Comparison of ENCODE assay signal across 16 cellular contexts in genomic region chr1:223665592-223666312, GRCh38. TPM values are rescaled to one million over a fixed set of nuclear protein-coding genes. Genes with fewer than 3 reads are reported as not detected.
DNase-seq lines count a peak whose midpoint lies in the region; ATAC-seq, FAIRE-seq and TF ChIP-seq lines count a peak whose summit lies in the region.
"Had no signal": no experiment of that assay in that cellular context is flagged by ENCODE, and none has a peak within 500 bp of the region (broad histone marks: within the 10 kb centered on the region; RNA-seq: fewer than 3 reads in every experiment).

TSS of gene CAPN8 (minus strand) at chr1:223665701. CDS start at chr1:223665646, 55 bp downstream.

- no peak within 1 kb of the TSS for H3K4me3 ChIP-seq in body of pancreas
- peak within 1 kb of the TSS in 1 of 2 donors; percentile 27 for H3K4me3 ChIP-seq in left lung
- H3K4me3 ChIP-seq in BE2C (ENCODE audit: low read depth, low read length), result no peak within 1 kb of the TSS
- H3K4me3 ChIP-seq: ascending aorta had no signal

- peak within 1 kb of the TSS in 1 of 4 donors; percentile 68 for H3K27ac ChIP-seq in body of pancreas
- H3K27ac ChIP-seq in left lung, result peak within 1 kb of the TSS; percentile 20 to 39
- H3K27ac ChIP-seq: 22Rv1, ascending aorta had no signal

- peak; percentile 67 for ATAC-seq in body of pancreas
- ATAC-seq in left lung, result peak; percentile 84
- ATAC-seq: stimulated activated memory B cell treated with anti-CD40 and anti-IgM and Interleukin-4, amounts not matched to agents 10 μg/mL and 1 μg/mL and 100 μg/mL, for 72 hours had no signal

- WGBS in body of pancreas, 2 donors, result 57 to 82% methylated on average over 6 of the region's 6 CpGs

- intact Hi-C loops in body of pancreas (cut with DNase I), result no loop called here
- intact Hi-C loops in left lung (cut with DNase I), result no loop called here

- peak; percentile 14 for DNase-seq in NCI-H146 (lab: John Stamatoyannopoulos, UW)
- DNase-seq in NCI-H146 treated with DMSO at 0.1 percent for 48 hours (lab: John Stamatoyannopoulos, UW; ENCODE audit: unreplicated experiment), result no peak
- peak; percentile 12 to 86 (median 49) for DNase-seq in body of pancreas
- DNase-seq in left lung, result peak in 1 of 2 donors; percentile 59
- DNase-seq in ureter (ENCODE audit: low spot score), result peak; percentile 57
- DNase-seq in BE2C, result no peak
- no peak for DNase-seq in GM12891 (ENCODE audit: insufficient read length, low spot score)
- no peak for DNase-seq in NCI-H526 treated with DMSO at 0.1 percent for 48 hours (lab: John Stamatoyannopoulos, UW)
- DNase-seq: CD4-positive, alpha-beta T cell; Karpas-422; NCI-H1694 treated with DMSO at 0.1 percent for 48 hours had no signal

- H3K27me3 ChIP-seq in body of pancreas (no peaks in the 10 kb centered on the region), left lung (no peaks in the 10 kb centered on the region), BE2C (peaks cover 22% of the 10 kb centered on the region)
- H3K27me3 ChIP-seq: ascending aorta had no signal

- H3K9me3 ChIP-seq in body of pancreas (no peaks in the 10 kb centered on the region), left lung (no peaks in the 10 kb centered on the region), BE2C (no peaks in the 10 kb centered on the region)
- H3K9me3 ChIP-seq: ascending aorta had no signal

- TF ChIP-seq CTCF in body of pancreas (IDR thresholded peaks at IDR 0.05) (no peak), left lung (IDR thresholded peaks at IDR 0.05) (no peak), BE2C (IDR thresholded peaks at IDR 0.05; ENCODE audit: low read depth, low read length) (no peak)

- H3K4me1 ChIP-seq in body of pancreas, result no peaks in the 10 kb centered on the region
- H3K4me1 ChIP-seq in left lung, result no peaks in the 10 kb centered on the region
- no peaks in the 10 kb centered on the region for H3K4me1 ChIP-seq in BE2C
- H3K4me1 ChIP-seq: ascending aorta had no signal

- H3K36me3 ChIP-seq in body of pancreas (replicated peaks in 1 of 2; ENCODE audit: insufficient read depth in 1 of 2, low read depth in 2 of 2) (no peaks in the 10 kb centered on the region), left lung (no peaks in the 10 kb centered on the region), BE2C (no peaks in the 10 kb centered on the region)
- H3K36me3 ChIP-seq: ascending aorta had no signal

- TF ChIP-seq POLR2A in body of pancreas (IDR thresholded peaks at IDR 0.05), result peak in 1 of 3 donors; percentile 67
- no peak for TF ChIP-seq POLR2A in GM12891 (IDR thresholded peaks at IDR 0.05; ENCODE audit: low read depth, low read length)

- FAIRE-seq in GM12891 (lab: Jason Lieb, UNC), result no peak

TF ChIP-seq in GM12891, 5 proteins besides CTCF, POLR2A, EP300 and RAD21:
- no peak for TF ChIP-seq PAX5 (IDR thresholded peaks at IDR 0.05; ENCODE audit: insufficient read depth, low read length, severe bottlenecking)

RNA-seq across cellular contexts. Expression of gene CAPN8, which starts in this region (rescaled TPM):
- total RNA-seq in body of pancreas, result 10 to 100 TPM in 1 of 2 donors, not detected in 1; 43.1 TPM
- total RNA-seq in left lung, result 10 to 100 TPM; 77.9 to 87.9 TPM
- total RNA-seq in ureter, result 97.2 TPM
- not detected for polyA plus RNA-seq in BE2C (2012; ENCODE audit: insufficient read depth, insufficient read length, low read depth)
- not detected for polyA plus RNA-seq in GM12891 (2012; ENCODE audit: low read depth, missing spikeins)
- total RNA-seq: ascending aorta, mesenteric fat pad, RPMI7951 had no signal

Comparison
In these comparisons a context has a peak if more than half of its experiments do, and no peak if none do; other contexts are left out.
1. DNase-seq: peak in NCI-H146 (single experiment), body of pancreas (4 of 4) and ureter (single experiment); none in NCI-H146 treated with DMSO at 0.1 percent for 48 hours (single experiment), BE2C (single experiment), GM12891 (single experiment) and NCI-H526 treated with DMSO at 0.1 percent for 48 hours (single experiment).